ENCODE assay signal across 18 cellular contexts in the genomic region with DNA sequence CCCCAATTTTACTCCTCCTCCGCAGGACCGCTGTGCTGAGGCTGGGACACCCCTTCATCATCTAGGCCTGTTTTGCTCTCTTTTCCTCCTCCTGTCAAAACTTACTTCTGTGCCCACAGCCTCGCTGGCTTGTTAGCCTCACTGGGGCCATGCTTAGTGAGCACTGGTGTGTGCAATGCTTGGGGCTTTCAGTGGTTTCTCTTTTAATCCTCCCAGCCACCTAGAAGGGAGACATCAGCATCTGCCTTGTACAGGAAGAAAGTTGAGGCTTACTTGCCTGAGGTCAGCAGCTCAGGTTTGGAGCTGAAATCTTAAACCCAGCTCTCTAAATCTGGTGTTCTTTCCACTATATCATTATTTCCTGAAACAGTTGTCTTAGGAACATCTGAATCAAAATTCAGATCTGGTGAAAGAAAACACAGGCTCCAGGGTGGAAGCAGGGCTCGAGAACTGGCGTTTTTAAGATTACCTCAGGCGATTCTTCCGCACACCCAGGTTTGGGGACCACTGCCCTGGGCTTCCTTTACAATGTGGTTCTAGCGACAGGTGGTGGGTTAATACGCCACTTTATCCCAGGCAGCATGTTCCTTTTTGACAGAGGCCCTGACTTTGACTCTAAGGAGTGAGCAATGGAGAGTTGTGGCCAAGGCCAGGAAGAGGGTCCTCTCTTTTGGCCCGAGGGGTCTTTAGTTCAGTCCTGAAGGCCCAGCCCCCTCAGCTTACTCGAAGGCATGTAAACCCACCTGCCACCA. TPM values are rescaled to one million over a fixed set of nuclear protein-coding genes. Genes with fewer than 3 reads are reported as not detected.
DNase-seq lines count a peak whose midpoint lies in the region; ATAC-seq and TF ChIP-seq lines count a peak whose summit lies in the region.
"Had no signal": no experiment of that assay in that cellular context is flagged by ENCODE, and none has a peak within 500 bp of the region (broad histone marks: within the 10 kb centered on the region; RNA-seq: fewer than 3 reads in every experiment).

No MANE protein-coding gene starts in this region.

- no peak overlapping the region for H3K23ac ChIP-seq in neuronal stem cell (ENCODE audit: low read depth, low read length, poor library complexity)

- H2BK120ac ChIP-seq in neuronal stem cell (ENCODE audit: low read depth, low read length) = no peak overlapping the region

- no peak overlapping the region for H2BK5ac ChIP-seq in neuronal stem cell (ENCODE audit: low read length)

- H3K27me3 ChIP-seq in RWPE2 (ENCODE audit: insufficient read depth, poor library complexity, severe bottlenecking) (no peaks in the 10 kb centered on the region), neuronal stem cell (ENCODE audit: control insufficient read depth in 3 of 3, insufficient read depth in 3 of 3, low read depth in 1 of 3, low read length in 3 of 3) (peaks cover 0 to 67% (median 23%) of the 10 kb centered on the region in 3 experiments)

- H3K18ac ChIP-seq in neuronal stem cell (ENCODE audit: low read length) = peak overlapping the region; percentile 16

- H3K36me3 ChIP-seq in HEK293 (ENCODE audit: control insufficient read depth in 2 of 2, insufficient read depth in 1 of 2, low read length in 2 of 2) (no peaks in the 10 kb centered on the region), RWPE2 (ENCODE audit: low read depth) (peaks cover 53% of the 10 kb centered on the region), neuronal stem cell (replicated peaks in 1 of 2; ENCODE audit: control insufficient read depth in 2 of 2, insufficient read depth in 2 of 2, low read length in 2 of 2) (no peaks in the 10 kb centered on the region)

- ATAC-seq in RWPE2 (ENCODE audit: low read depth) (no peak), HG03439 (IDR thresholded peaks at IDR 0.05; ENCODE audit: unreplicated experiment) (no peak)
- no peak for ATAC-seq in activated naive CD8-positive, alpha-beta T cell treated with anti-CD3 and anti-CD28 coated beads, Interleukin-2, amount 50 U/mL, for 24 hours
- ATAC-seq: K562 had no signal

- no peaks in the 10 kb centered on the region for H3K36me3 Mint-ChIP-seq in activated naive CD8-positive, alpha-beta T cell treated with anti-CD3 and anti-CD28 coated beads, Interleukin-2, amount 50 U/mL, for 24 hours (ENCODE audit: low read depth)

- H3K79me1 ChIP-seq in neuronal stem cell (ENCODE audit: low read depth, low read length) = no peaks in the 10 kb centered on the region

- TF ChIP-seq CTCF in GM10266 (IDR thresholded peaks at IDR 0.05; ENCODE audit: control insufficient read depth, insufficient read depth, low read depth, missing control alignments) = no peak
- TF ChIP-seq CTCF in HEK293 (tag by site-specific recombination; IDR thresholded peaks at IDR 0.05) = no peak
- no peak for TF ChIP-seq CTCF in RWPE2 (IDR thresholded peaks at IDR 0.05; ENCODE audit: poor library complexity, severe bottlenecking)

- no peak overlapping the region for H2BK12ac ChIP-seq in neuronal stem cell (ENCODE audit: low read length)

- no CpG with 5 or more reads among the region's 11 CpGs for WGBS in neuronal stem cell (ENCODE audit: extremely low coverage in 2 of 2, insufficient read length in 2 of 2, insufficient replicate concordance in 1 of 2), 2 donors

- no peak overlapping the region for H3K9ac ChIP-seq in neuronal stem cell (ENCODE audit: low read depth, low read length, poor library complexity)

- H3K14ac ChIP-seq in neuronal stem cell (ENCODE audit: low read length) = no peak overlapping the region

- no peak overlapping the region for H3K4ac ChIP-seq in neuronal stem cell (ENCODE audit: low read length)

- CTCF ChIA-PET in HEK293 (lab: Yijun Ruan, JAX) = interaction anchor here (1.4 kb wide), 1 partner anchor 324 kb away, joined by 7 read pairs; no protein-coding TSS in a partner anchor

- H3K4me3 ChIP-seq in HEK293 (ENCODE audit: low read depth, low read length) (no peak overlapping the region), RWPE2 (ENCODE audit: severe bottlenecking) (no peak overlapping the region), neuronal stem cell (ENCODE audit: low read length in 2 of 2) (no peak overlapping the region)
- H3K4me3 ChIP-seq: K562, PC-9 had no signal

- no peaks in the 10 kb centered on the region for H3K9me3 Mint-ChIP-seq in activated naive CD8-positive, alpha-beta T cell treated with anti-CD3 and anti-CD28 coated beads, Interleukin-2, amount 50 U/mL, for 24 hours

- H3K27ac ChIP-seq in HEK293 (ENCODE audit: extremely low read depth, low read depth, low read length) (no peak overlapping the region), RWPE2 (ENCODE audit: poor library complexity, severe bottlenecking) (peak overlapping the region; percentile 97), neuronal stem cell (replicated peaks; ENCODE audit: low read length) (no peak overlapping the region)
- H3K27ac ChIP-seq: C4-2B, PC-9 had no signal

- H2AFZ ChIP-seq in neuronal stem cell (ENCODE audit: low read length) = no peak overlapping the region
- H2AFZ ChIP-seq: PC-9 had no signal

- peaks cover 7% of the 10 kb centered on the region for H3K4me1 Mint-ChIP-seq in activated naive CD8-positive, alpha-beta T cell treated with anti-CD3 and anti-CD28 coated beads, Interleukin-2, amount 50 U/mL, for 24 hours

- DNase-seq in GM10266 (ENCODE audit: extremely low spot score) = peak; percentile 42
- no peak for DNase-seq in RWPE2 (ENCODE audit: low spot score)
- no peak for DNase-seq in neuronal stem cell (ENCODE audit: low spot score)
- no peak for DNase-seq in activated naive CD8-positive, alpha-beta T cell treated with anti-CD3 and anti-CD28 coated beads, Interleukin-2, amount 50 U/mL, for 24 hours
- DNase-seq in MV-4-11 (lab: John Stamatoyannopoulos, UW) = no peak
- DNase-seq: AML-193, DMS79, GOT3, NCI-H187, NCI-H2107, NCI-H510A, NCI-H774, PC-9, SW 1271 had no signal

- H3K27ac Mint-ChIP-seq in activated naive CD8-positive, alpha-beta T cell treated with anti-CD3 and anti-CD28 coated beads, Interleukin-2, amount 50 U/mL, for 24 hours = no peak overlapping the region

- peaks cover 44% of the 10 kb centered on the region for H3K27me3 Mint-ChIP-seq in activated naive CD8-positive, alpha-beta T cell treated with anti-CD3 and anti-CD28 coated beads, Interleukin-2, amount 50 U/mL, for 24 hours

- H3K4me1 ChIP-seq in HEK293 (ENCODE audit: control insufficient read depth, insufficient read depth, low read length) (peaks cover 5% of the 10 kb centered on the region; the same call in 1 of the 2 replicates), RWPE2 (ENCODE audit: insufficient read depth, poor library complexity, severe bottlenecking) (peaks cover 69% of the 10 kb centered on the region), neuronal stem cell (ENCODE audit: control insufficient read depth in 2 of 2, insufficient read depth in 1 of 2, low read depth in 1 of 2, low read length in 2 of 2) (peaks cover 0 to 13% of the 10 kb centered on the region in 2 donors)

- POLR2A ChIA-PET in HEK293 (lab: Yijun Ruan, JAX) = no interaction called here

- no peak overlapping the region for H3K4me3 Mint-ChIP-seq in activated naive CD8-positive, alpha-beta T cell treated with anti-CD3 and anti-CD28 coated beads, Interleukin-2, amount 50 U/mL, for 24 hours

- H3K9me3 ChIP-seq in HEK293 (ENCODE audit: control insufficient read depth, insufficient read depth, low read depth, low read length) (no peaks in the 10 kb centered on the region), RWPE2 (ENCODE audit: severe bottlenecking) (no peaks in the 10 kb centered on the region), neuronal stem cell (replicated peaks in 1 of 2; ENCODE audit: control insufficient read depth in 2 of 2, insufficient read depth in 1 of 2, low read depth in 1 of 2, low read length in 2 of 2) (no peaks in the 10 kb centered on the region)

- H4K91ac ChIP-seq in neuronal stem cell (ENCODE audit: low read depth, low read length, poor library complexity) = no peak overlapping the region

- H2BK15ac ChIP-seq in neuronal stem cell (ENCODE audit: low read length) = no peak overlapping the region

- H4K8ac ChIP-seq in neuronal stem cell (ENCODE audit: low read depth, low read length) = no peak overlapping the region

- H2AK5ac ChIP-seq in neuronal stem cell (ENCODE audit: low read depth, low read length) = no peak overlapping the region

- no peak overlapping the region for H3K4me2 ChIP-seq in neuronal stem cell (ENCODE audit: insufficient read depth, low read length, poor library complexity, severe bottlenecking)
- H3K4me2 ChIP-seq: PC-9 had no signal

TF ChIP-seq in HEK293, 187 proteins besides CTCF, POLR2A, EP300 and RAD21:
- TF ChIP-seq ZBTB7A (tag by site-specific recombination; IDR thresholded peaks at IDR 0.05; ENCODE audit: low read depth) (no peak), SCRT1 (tag by site-specific recombination; IDR thresholded peaks at IDR 0.05; ENCODE audit: borderline replicate concordance) (peak; percentile 80), ZNF777 (tag by site-specific recombination; IDR thresholded peaks at IDR 0.05; ENCODE audit: borderline replicate concordance) (no peak), SCRT2 (tag by site-specific recombination; IDR thresholded peaks at IDR 0.05) (peak; percentile 89), ZNF266 (tag by site-specific recombination; IDR thresholded peaks at IDR 0.05; ENCODE audit: low read depth) (no peak), MEIS1 (CRISPR knock-in tag; IDR thresholded peaks at IDR 0.05; ENCODE audit: borderline replicate concordance) (no peak)
- TF ChIP-seq, protein P1, sequence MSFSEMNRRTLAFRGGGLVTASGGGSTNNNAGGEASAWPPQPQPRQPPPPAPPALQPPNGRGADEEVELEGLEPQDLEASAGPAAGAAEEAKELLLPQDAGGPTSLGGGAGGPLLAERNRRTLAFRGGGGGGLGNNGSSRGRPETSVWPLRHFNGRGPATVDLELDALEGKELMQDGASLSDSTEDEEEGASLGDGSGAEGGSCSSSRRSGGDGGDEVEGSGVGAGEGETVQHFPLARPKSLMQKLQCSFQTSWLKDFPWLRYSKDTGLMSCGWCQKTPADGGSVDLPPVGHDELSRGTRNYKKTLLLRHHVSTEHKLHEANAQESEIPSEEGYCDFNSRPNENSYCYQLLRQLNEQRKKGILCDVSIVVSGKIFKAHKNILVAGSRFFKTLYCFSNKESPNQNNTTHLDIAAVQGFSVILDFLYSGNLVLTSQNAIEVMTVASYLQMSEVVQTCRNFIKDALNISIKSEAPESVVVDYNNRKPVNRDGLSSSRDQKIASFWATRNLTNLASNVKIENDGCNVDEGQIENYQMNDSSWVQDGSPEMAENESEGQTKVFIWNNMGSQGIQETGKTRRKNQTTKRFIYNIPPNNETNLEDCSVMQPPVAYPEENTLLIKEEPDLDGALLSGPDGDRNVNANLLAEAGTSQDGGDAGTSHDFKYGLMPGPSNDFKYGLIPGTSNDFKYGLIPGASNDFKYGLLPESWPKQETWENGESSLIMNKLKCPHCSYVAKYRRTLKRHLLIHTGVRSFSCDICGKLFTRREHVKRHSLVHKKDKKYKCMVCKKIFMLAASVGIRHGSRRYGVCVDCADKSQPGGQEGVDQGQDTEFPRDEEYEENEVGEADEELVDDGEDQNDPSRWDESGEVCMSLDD (tag by site-specific recombination; IDR thresholded peaks at IDR 0.05) = no peak

RNA-seq across cellular contexts. Expression of a gene that starts 3.8 kb away (rescaled TPM):
- polyA plus RNA-seq in neuronal stem cell (2013, experiment 1 of 2) = 0.93 TPM
- 0.96 TPM for polyA plus RNA-seq in neuronal stem cell (2013, experiment 2 of 2)
